24 cellular contexts compared by ENCODE assay signal in the genomic region with DNA sequence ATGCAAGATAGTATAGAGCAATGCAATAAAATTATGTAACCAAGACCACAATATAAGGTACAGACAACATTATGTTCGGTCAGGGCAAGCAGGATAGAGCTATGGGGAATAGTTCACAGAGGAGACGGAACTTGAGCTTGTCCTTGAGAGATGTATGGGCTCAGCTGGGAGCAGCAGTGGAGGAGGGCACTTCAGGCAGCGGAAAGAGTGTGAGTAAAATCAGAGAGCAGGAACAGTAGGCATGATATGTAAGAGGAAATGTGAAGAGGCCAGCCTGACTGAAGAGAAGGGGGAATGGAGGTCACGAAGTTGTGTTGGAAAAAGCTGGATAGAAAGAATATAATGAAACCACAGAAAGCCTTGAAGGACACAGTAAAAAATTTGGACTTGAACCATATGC.
"Had no signal": no experiment of that assay in that cellular context is flagged by ENCODE, and none has a peak within 500 bp of the region (broad histone marks: within the 10 kb centered on the region; RNA-seq: fewer than 3 reads in every experiment).

No MANE protein-coding gene starts in this region.

- H3K27ac ChIP-seq: colonic mucosa, dorsolateral prefrontal cortex, epithelial cell of prostate, esophagus squamous epithelium, gastrocnemius medialis, heart right ventricle, lower lobe of right lung had no signal

- H3K4me3 ChIP-seq: colonic mucosa, dorsolateral prefrontal cortex, esophagus squamous epithelium, gastrocnemius medialis, heart right ventricle, lower lobe of right lung had no signal

- H3K9me3 ChIP-seq: colonic mucosa, esophagus squamous epithelium, gastrocnemius medialis, heart right ventricle, lower lobe of right lung had no signal

- H3K36me3 Mint-ChIP-seq: naive thymus-derived CD4-positive, alpha-beta T cell had no signal

- H3K4me1 ChIP-seq: colonic mucosa, esophagus squamous epithelium, gastrocnemius medialis, heart right ventricle, lower lobe of right lung had no signal

- H3K27me3 ChIP-seq: colonic mucosa, gastrocnemius medialis had no signal

- H3K27ac Mint-ChIP-seq: dendritic cell treated with granulocyte-macrophage colony-stimulating factor and Interleukin-4, amounts not matched to agents 40 ng/mL and 50 ng/mL, for 4 days; naive thymus-derived CD4-positive, alpha-beta T cell had no signal

- ATAC-seq: esophagus mucosa; gastrocnemius medialis; left cardiac atrium; left lobe of liver; left ventricle myocardium superior; lower lobe of right lung; naive thymus-derived CD4-positive, alpha-beta T cell had no signal

- H3K36me3 ChIP-seq: colonic mucosa, esophagus squamous epithelium, gastrocnemius medialis, heart right ventricle, lower lobe of right lung had no signal

- DNase-seq: colonic mucosa; cortex of kidney; dorsolateral prefrontal cortex; effector CD4-positive, alpha-beta T cell; effector memory CD4-positive, alpha-beta T cell; erythroblast; esophagus squamous epithelium; foreskin fibroblast; foreskin melanocyte; gastrocnemius medialis; glutamatergic neuron; head of caudate nucleus; heart right ventricle; hippocampal formation; left cardiac atrium; left ventricle myocardium superior; lower lobe of right lung; mesenchymal stem cell; midbrain; naive thymus-derived CD4-positive, alpha-beta T cell had no signal

- H3K4me3 Mint-ChIP-seq: dendritic cell treated with granulocyte-macrophage colony-stimulating factor and Interleukin-4, amounts not matched to agents 40 ng/mL and 50 ng/mL, for 4 days; naive thymus-derived CD4-positive, alpha-beta T cell had no signal

- H3K9me3 Mint-ChIP-seq: dendritic cell treated with granulocyte-macrophage colony-stimulating factor and Interleukin-4, amounts not matched to agents 40 ng/mL and 50 ng/mL, for 4 days had no signal
